21 cellular contexts compared by ENCODE assay signal in genomic region chr1:9160079-9160717, GRCh38. TPM values are rescaled to one million over a fixed set of nuclear protein-coding genes. Genes with fewer than 3 reads are reported as not detected.
DNase-seq lines count a peak whose midpoint lies in the region; ATAC-seq, FAIRE-seq and TF ChIP-seq lines count a peak whose summit lies in the region.
"Had no signal": no experiment of that assay in that cellular context is flagged by ENCODE, and none has a peak within 500 bp of the region (broad histone marks: within the 10 kb centered on the region; RNA-seq: fewer than 3 reads in every experiment).

No MANE protein-coding gene starts in this region.

- no peaks in the 10 kb centered on the region for H3K36me3 Mint-ChIP-seq in activated CD8-positive, alpha-beta memory T cell treated with anti-CD3 and anti-CD28 coated beads, Interleukin-2, amount 10 ng/mL, durations not matched to agents 7 days and 5 days
- no peaks in the 10 kb centered on the region for H3K36me3 Mint-ChIP-seq in activated CD8-positive, alpha-beta T cell treated with anti-CD3 and anti-CD28 coated beads for 36 hours (ENCODE audit: low read depth)
- H3K36me3 Mint-ChIP-seq: CD4-positive, CD25-positive, alpha-beta regulatory T cell; CD8-positive, alpha-beta T cell had no signal

- H3K79me2 ChIP-seq in K562 (ENCODE audit: control insufficient read depth, insufficient read depth, low read length) (no peaks in the 10 kb centered on the region), trophoblast cell (ENCODE audit: control insufficient read depth, insufficient read depth, low read length, poor library complexity) (peaks cover 6% of the 10 kb centered on the region)

- H3K9me3 ChIP-seq in K562 (replicated peaks; ENCODE audit: control insufficient read depth, insufficient read depth, low read depth, low read length): no peaks in the 10 kb centered on the region
- H3K9me3 ChIP-seq in trophoblast cell (ENCODE audit: insufficient read depth, low read depth, low read length): peaks cover 2% of the 10 kb centered on the region
- H3K9me3 ChIP-seq: BLaER1, Caco-2 had no signal

- no peak for TF ChIP-seq RAD21 in K562 (CRISPR knock-in tag; conservative IDR thresholded peaks at IDR 0.05 in 1 of 2, IDR thresholded peaks at IDR 0.05 in 1 of 2)

- H3K4me3 Mint-ChIP-seq in activated CD8-positive, alpha-beta memory T cell treated with anti-CD3 and anti-CD28 coated beads, Interleukin-2, amount 10 ng/mL, durations not matched to agents 7 days and 5 days: no peak overlapping the region
- H3K4me3 Mint-ChIP-seq in activated CD8-positive, alpha-beta T cell treated with anti-CD3 and anti-CD28 coated beads for 36 hours: no peak overlapping the region
- H3K4me3 Mint-ChIP-seq: B cell; CD4-positive, CD25-positive, alpha-beta regulatory T cell; CD8-positive, alpha-beta T cell had no signal

- no peak for ATAC-seq in activated CD8-positive, alpha-beta memory T cell treated with anti-CD3 and anti-CD28 coated beads, Interleukin-2, amount 10 ng/mL, durations not matched to agents 7 days and 5 days
- ATAC-seq in K562: no peak
- no peak for ATAC-seq in GM21825 (IDR thresholded peaks at IDR 0.05; ENCODE audit: unreplicated experiment)
- no peak for ATAC-seq in activated CD8-positive, alpha-beta T cell treated with anti-CD3 and anti-CD28 coated beads for 36 hours
- ATAC-seq: CD8-positive, alpha-beta T cell had no signal

- TF ChIP-seq POLR2A in K562 (conservative IDR thresholded peaks at IDR 0.05): no peak

- H3K79me1 ChIP-seq in trophoblast cell (ENCODE audit: low read length): no peaks in the 10 kb centered on the region

- H3K9me1 ChIP-seq in K562 (ENCODE audit: control insufficient read depth, insufficient read depth, low read length): no peaks in the 10 kb centered on the region

- H3K27me3 ChIP-seq in K562 (ENCODE audit: control insufficient read depth in 2 of 2, insufficient read depth in 2 of 2, low read length in 2 of 2): peaks cover 12 to 51% of the 10 kb centered on the region in 2 experiments; a peak in 4 of 5 replicates
- H3K27me3 ChIP-seq in trophoblast cell (ENCODE audit: insufficient read depth, low read length): no peaks in the 10 kb centered on the region
- H3K27me3 ChIP-seq: BLaER1 had no signal

- H2BK12ac ChIP-seq in trophoblast cell (ENCODE audit: low read length): no peak overlapping the region

- H3K36me3 ChIP-seq in K562 (ENCODE audit: control insufficient read depth, insufficient read depth, low read length) (no peaks in the 10 kb centered on the region), trophoblast cell (ENCODE audit: control insufficient read depth in 1 of 2, insufficient read depth in 2 of 2, low read length in 2 of 2) (peaks cover 1 to 3% of the 10 kb centered on the region in 2 experiments)
- H3K36me3 ChIP-seq: BLaER1 had no signal

- H3K27ac Mint-ChIP-seq in activated CD8-positive, alpha-beta memory T cell treated with anti-CD3 and anti-CD28 coated beads, Interleukin-2, amount 10 ng/mL, durations not matched to agents 7 days and 5 days: peak overlapping the region; percentile 40
- no peak overlapping the region for H3K27ac Mint-ChIP-seq in activated CD8-positive, alpha-beta T cell treated with anti-CD3 and anti-CD28 coated beads for 36 hours
- H3K27ac Mint-ChIP-seq: B cell; CD4-positive, CD25-positive, alpha-beta regulatory T cell; CD8-positive, alpha-beta T cell had no signal

- H3K4me1 ChIP-seq in K562 (replicated peaks in 1 of 2; ENCODE audit: control insufficient read depth in 2 of 2, insufficient read depth in 2 of 2, low read length in 2 of 2): peaks cover 0 to 20% of the 10 kb centered on the region in 2 experiments; a peak in 4 of 5 replicates
- peaks cover 12 to 14% of the 10 kb centered on the region in 2 experiments for H3K4me1 ChIP-seq in trophoblast cell (ENCODE audit: control insufficient read depth in 1 of 2, insufficient read depth in 2 of 2, low read length in 2 of 2)

- WGBS in K562 (ENCODE audit: insufficient coverage, low coverage, missing lambda C conversion rate): 7% methylated on average over 7 of the region's 7 CpGs
- WGBS in trophoblast cell (ENCODE audit: extremely low coverage, insufficient coverage, insufficient read length): no CpG with 5 or more reads among the region's 7 CpGs

- H4K12ac ChIP-seq in trophoblast cell (ENCODE audit: low read depth, low read length): no peak overlapping the region

- FAIRE-seq in K562 (lab: Jason Lieb, UNC): no peak
- FAIRE-seq: A204.1, GM12891, GM18507 had no signal

- H3K9ac ChIP-seq in K562 (ENCODE audit: insufficient read depth in 1 of 2, low read depth in 2 of 2, low read length in 2 of 2): no peak overlapping the region
- no peak overlapping the region for H3K9ac ChIP-seq in trophoblast cell (ENCODE audit: low read length)
- H3K9ac ChIP-seq: BLaER1 had no signal

- POLR2A ChIA-PET in K562 (lab: Yijun Ruan, JAX): no interaction called here
- POLR2A ChIA-PET in activated CD8-positive, alpha-beta T cell treated with anti-CD3 and anti-CD28 coated beads for 36 hours (lab: Charles Lee): no interaction called here

- no peak overlapping the region for H3K4me3 ChIP-seq in K562
- H3K4me3 ChIP-seq in trophoblast cell (ENCODE audit: low read depth, low read length): no peak overlapping the region
- H3K4me3 ChIP-seq: BLaER1 had no signal

- H3K4me1 Mint-ChIP-seq in activated CD8-positive, alpha-beta memory T cell treated with anti-CD3 and anti-CD28 coated beads, Interleukin-2, amount 10 ng/mL, durations not matched to agents 7 days and 5 days: peaks cover 16% of the 10 kb centered on the region
- H3K4me1 Mint-ChIP-seq in activated CD8-positive, alpha-beta T cell treated with anti-CD3 and anti-CD28 coated beads for 36 hours (ENCODE audit: low read depth): peaks cover 10% of the 10 kb centered on the region
- H3K4me1 Mint-ChIP-seq: CD4-positive, CD25-positive, alpha-beta regulatory T cell had no signal

- TF ChIP-seq CTCF in K562 (IDR thresholded peaks at IDR 0.05 in 2 of 3, conservative IDR thresholded peaks at IDR 0.05 in 1 of 3; ENCODE audit: insufficient read depth in 2 of 3, low read depth in 1 of 3, low read length in 3 of 3): no peak
- no peak for TF ChIP-seq CTCF in activated CD8-positive, alpha-beta T cell treated with anti-CD3 and anti-CD28 coated beads for 36 hours (IDR thresholded peaks at IDR 0.05)

- H3K18ac ChIP-seq in trophoblast cell (ENCODE audit: low read length): peak overlapping the region; percentile 33

- no peaks in the 10 kb centered on the region for H3K9me3 Mint-ChIP-seq in activated CD8-positive, alpha-beta memory T cell treated with anti-CD3 and anti-CD28 coated beads, Interleukin-2, amount 10 ng/mL, durations not matched to agents 7 days and 5 days (ENCODE audit: low read depth)
- no peaks in the 10 kb centered on the region for H3K9me3 Mint-ChIP-seq in activated CD8-positive, alpha-beta T cell treated with anti-CD3 and anti-CD28 coated beads for 36 hours
- H3K9me3 Mint-ChIP-seq: CD4-positive, CD25-positive, alpha-beta regulatory T cell; CD8-positive, alpha-beta T cell had no signal

- H3K4me2 ChIP-seq in K562 (ENCODE audit: insufficient read depth, low read length) (no peak overlapping the region), trophoblast cell (ENCODE audit: low read length) (no peak overlapping the region)
- H3K4me2 ChIP-seq: BLaER1 had no signal

- no peaks in the 10 kb centered on the region for H3K27me3 Mint-ChIP-seq in activated CD8-positive, alpha-beta memory T cell treated with anti-CD3 and anti-CD28 coated beads, Interleukin-2, amount 10 ng/mL, durations not matched to agents 7 days and 5 days
- H3K27me3 Mint-ChIP-seq in activated CD8-positive, alpha-beta T cell treated with anti-CD3 and anti-CD28 coated beads for 36 hours: no peaks in the 10 kb centered on the region

- no peak overlapping the region for H3K23ac ChIP-seq in trophoblast cell (ENCODE audit: low read length)

- no peak overlapping the region for H3K27ac ChIP-seq in K562 (ENCODE audit: extremely low read depth, low read depth, low read length)
- no peak overlapping the region for H3K27ac ChIP-seq in trophoblast cell (ENCODE audit: low read depth, low read length)
- H3K27ac ChIP-seq: 22Rv1, BLaER1 had no signal

- H3K4ac ChIP-seq in trophoblast cell (ENCODE audit: low read depth, low read length): peak overlapping the region; percentile 34

- no TSS peak for BruUV-seq in K562 (replicated peaks; lab: Mats Ljungman, UMichigan)

- DNase-seq in activated CD8-positive, alpha-beta memory T cell treated with anti-CD3 and anti-CD28 coated beads, Interleukin-2, amount 10 ng/mL, durations not matched to agents 7 days and 5 days: no peak
- no peak for DNase-seq in activated CD8-positive, alpha-beta memory T cell treated with anti-CD3 and anti-CD28 coated beads, Interleukin-2, amount 50 U/mL, for 4 hours
- DNase-seq in K562 (ENCODE audit: extremely low read depth in 1 of 4, low spot score in 3 of 4): no peak
- no peak for DNase-seq in trophoblast cell
- no peak for DNase-seq in activated CD8-positive, alpha-beta T cell treated with anti-CD3 and anti-CD28 coated beads for 36 hours
- DNase-seq: Caco-2; CD4-positive, CD25-positive, alpha-beta regulatory T cell; CD8-positive, alpha-beta T cell; DMS153; DND-41; GDM1; GOT3; H7; HCEC 1CT had no signal

- H4K8ac ChIP-seq in trophoblast cell (ENCODE audit: low read depth, low read length): no peak overlapping the region

- H2AK5ac ChIP-seq in trophoblast cell (ENCODE audit: low read length): no peak overlapping the region

- H2BK5ac ChIP-seq in trophoblast cell (ENCODE audit: low read depth, low read length, poor library complexity): no peak overlapping the region

- CTCF ChIA-PET in activated CD8-positive, alpha-beta memory T cell treated with anti-CD3 and anti-CD28 coated beads, Interleukin-2, amount 10 ng/mL, durations not matched to agents 7 days and 5 days (lab: Charles Lee): no interaction called here
- CTCF ChIA-PET in K562 (lab: Yijun Ruan, JAX; ENCODE audit: low intra/inter-chr PET ratio): no interaction called here
- CTCF ChIA-PET in activated CD8-positive, alpha-beta T cell treated with anti-CD3 and anti-CD28 coated beads for 36 hours (lab: Charles Lee): no interaction called here

- in situ Hi-C loops in K562 (cut with MboI): no loop called here

- no peak for TF ChIP-seq EP300 in K562 (IDR thresholded peaks at IDR 0.05; ENCODE audit: low read length)

- H2BK120ac ChIP-seq in trophoblast cell (ENCODE audit: insufficient read depth, low read length, poor library complexity): no peak overlapping the region

- H3K14ac ChIP-seq in trophoblast cell (ENCODE audit: low read length): no peak overlapping the region

- peaks cover 12% of the 10 kb centered on the region for H4K20me1 ChIP-seq in K562 (replicated peaks; ENCODE audit: control insufficient read depth, insufficient read depth, low read length)

- H2AFZ ChIP-seq in K562 (ENCODE audit: low read depth, low read length): no peak overlapping the region
- H2AFZ ChIP-seq in trophoblast cell (ENCODE audit: insufficient read depth, low read length, poor library complexity): no peak overlapping the region

- H4K91ac ChIP-seq in trophoblast cell (ENCODE audit: low read depth, low read length): no peak overlapping the region

- intact Hi-C loops in K562 (cut with micrococcal nuclease): no loop called here
- intact Hi-C loops in activated CD8-positive, alpha-beta T cell treated with anti-CD3 and anti-CD28 coated beads for 36 hours (cut with micrococcal nuclease): no loop called here

RNA-seq across cellular contexts. Expression of gene GPR157, which starts 31.3 kb away (rescaled TPM):
- total RNA-seq in activated CD8-positive, alpha-beta memory T cell treated with anti-CD3 and anti-CD28 coated beads, Interleukin-2, amount 10 ng/mL, durations not matched to agents 7 days and 5 days: 1 to 10 TPM; 3.6 to 4.5 TPM
- total RNA-seq in K562 (2011; cell fraction: chromatin; rRNA removed; ENCODE audit: low replicate concordance): 0.12 and 0.14 TPM in 2 replicates
- 0.26 and 1.2 TPM in 2 replicates for total RNA-seq in K562 (2011; cell fraction: nucleolus; rRNA removed)
- total RNA-seq in K562 (2011; cell fraction: nucleoplasm; rRNA removed): 0.22 and 0.61 TPM in 2 replicates
- 0.08 TPM in 1 of 2 replicates, not detected in the other for total RNA-seq in K562 (2014; rRNA removed)
- 0.03 TPM in 1 of 2 replicates, not detected in the other for total RNA-seq in K562 (2014; rRNA removed; fragmentation: Illumina TruSeq; extraction: Trizol)
- 0.04 TPM in 2 replicates for total RNA-seq in K562 (2015; rRNA removed; fragmentation: Illumina TruSeq; extraction: Trizol)
- total RNA-seq in K562 (2021): 0.18 and 0.87 TPM in 2 replicates
- 0.04 TPM in 1 of 2 replicates, not detected in the other for polyA plus RNA-seq in K562 (2011; rRNA removed)
- 0.01 and 0.06 TPM in 2 replicates for polyA plus RNA-seq in K562 (2011; cell fraction: cytosol; rRNA removed)
- 0.01 and 0.14 TPM in 2 replicates for polyA plus RNA-seq in K562 (2011; cell fraction: nucleus; rRNA removed)
- polyA plus RNA-seq in K562 (2012): 0.19 and 1.0 TPM in 2 replicates
- polyA plus RNA-seq in K562 (2014; fragmentation: Illumina TruSeq; extraction: Trizol): 0.03 and 0.04 TPM in 2 replicates
- polyA plus RNA-seq in K562 (2014; fragmentation: Nextera tagmentation; extraction: Ambion mirVana): not detected
- 0.01 and 0.05 TPM in 2 replicates for polyA plus RNA-seq in K562 (2014; rRNA removed)
- polyA minus RNA-seq in K562 (2011; rRNA and poly(A)+ RNA removed): 0.04 TPM in 1 of 2 replicates, not detected in the other
- 0.46 TPM in 1 of 2 replicates, not detected in the other for polyA minus RNA-seq in K562 (2011; cell fraction: cytosol; rRNA and poly(A)+ RNA removed)
- 0.33 and 0.40 TPM in 2 replicates for polyA minus RNA-seq in K562 (2011; cell fraction: nucleus; rRNA and poly(A)+ RNA removed)
- 24.0 and 27.8 TPM in 2 replicates for polyA plus RNA-seq in trophoblast cell (2013)
- total RNA-seq in activated CD8-positive, alpha-beta T cell treated with anti-CD3 and anti-CD28 coated beads for 36 hours: 1 to 10 TPM; 3.4 to 4.7 TPM
